ENCODE assay signal across 13 cellular contexts in the genomic region with DNA sequence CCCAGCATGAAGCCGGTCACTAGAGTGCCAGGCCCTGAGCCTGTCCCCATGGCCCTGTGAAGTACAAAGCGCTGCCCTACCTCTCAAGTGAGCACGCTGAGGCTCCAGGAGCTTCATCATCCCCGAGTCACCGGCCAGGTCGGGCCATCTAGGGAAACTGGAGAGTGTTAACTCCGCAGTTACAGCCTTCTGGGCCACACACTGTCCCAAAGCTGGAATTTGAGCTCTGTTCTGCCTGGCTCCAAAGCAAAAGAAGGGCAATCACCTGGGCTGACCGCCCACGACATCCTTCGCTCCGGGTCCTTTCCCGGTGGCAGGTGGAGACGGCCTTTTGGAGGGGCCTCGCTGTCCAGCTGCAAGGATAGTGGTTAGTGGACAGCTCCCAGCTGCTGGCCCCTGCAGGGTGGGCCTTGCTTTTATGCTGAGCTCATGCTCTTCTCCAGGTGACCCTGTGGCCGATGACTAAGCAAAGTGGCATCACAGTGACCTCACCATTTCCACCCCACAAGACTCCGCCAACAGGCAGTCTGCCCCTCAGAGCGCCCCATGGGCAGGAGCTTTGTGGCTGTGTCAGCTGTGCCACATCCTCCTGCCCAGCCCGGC. TPM values are rescaled to one million over a fixed set of nuclear protein-coding genes. Genes with fewer than 3 reads are reported as not detected.
A peak's percentile ranks its signal among the peaks of the same experiment; 100 is the strongest.
DNase-seq lines count a peak whose midpoint lies in the region; ATAC-seq and TF ChIP-seq lines count a peak whose summit lies in the region.
"Had no signal": no experiment of that assay in that cellular context is flagged by ENCODE, and none has a peak within 500 bp of the region (broad histone marks: within the 10 kb centered on the region; RNA-seq: fewer than 3 reads in every experiment).

No MANE protein-coding gene starts in this region.

- DNase-seq in mammary epithelial cell (peak; percentile 30), MCF 10A (ENCODE audit: unreplicated experiment) (no peak), SJCRH30 (peak; percentile 56 to 57), kidney epithelial cell (ENCODE audit: low read depth) (peak; percentile 58), brain microvascular endothelial cell (no peak), T-cell (no peak)
- peak in 1 of 2 donors; percentile 65 for DNase-seq in stimulated activated naive CD8-positive, alpha-beta T cell treated with anti-CD3 and anti-CD28 coated beads, Interleukin-15, amount 100 ng/mL, for 72 hours
- no peak for DNase-seq in effector CD8-positive, alpha-beta T cell (lab: John Stamatoyannopoulos, UW)
- DNase-seq: activated CD4-positive, alpha-beta T cell treated with anti-CD3 and anti-CD28 coated beads, Interleukin-2, amount 50 U/mL, for 4 hours; activated naive CD4-positive, alpha-beta T cell treated with anti-CD3 and anti-CD28 coated beads for 36 hours; caudate nucleus; stimulated activated naive CD4-positive, alpha-beta T cell treated with Interleukin-2 at 50 U/mL for 16 hours had no signal

- H3K27me3 Mint-ChIP-seq in MCF 10A (ENCODE audit: insufficient read depth, unreplicated experiment) (peaks cover 63% of the 10 kb centered on the region), T-cell (peaks cover 0 to 14% of the 10 kb centered on the region in 2 donors)
- H3K27me3 Mint-ChIP-seq in stimulated activated naive CD8-positive, alpha-beta T cell treated with anti-CD3 and anti-CD28 coated beads, Interleukin-15, amount 100 ng/mL, for 72 hours, result peaks cover 8% of the 10 kb centered on the region

- H3K4me2 ChIP-seq in mammary epithelial cell (ENCODE audit: insufficient read depth, low read depth, low read length), result no peak overlapping the region

- H3K36me3 Mint-ChIP-seq in MCF 10A (ENCODE audit: insufficient read depth, unreplicated experiment) (no peaks in the 10 kb centered on the region), T-cell (no peaks in the 10 kb centered on the region)

- H3K9ac ChIP-seq in mammary epithelial cell (ENCODE audit: insufficient read depth, low read length), result no peak overlapping the region

- H3K9me3 ChIP-seq in mammary epithelial cell (replicated peaks; ENCODE audit: insufficient read depth, low read length) (no peaks in the 10 kb centered on the region), SJCRH30 (replicated peaks) (no peaks in the 10 kb centered on the region)

- POLR2A ChIA-PET in MCF 10A (lab: Yijun Ruan, JAX) (no interaction called here), T-cell (lab: Charles Lee) (no interaction called here)

- H3K27ac ChIP-seq in mammary epithelial cell (ENCODE audit: insufficient read depth, low read depth, low read length) (no peak overlapping the region), SJCRH30 (no peak overlapping the region), brain microvascular endothelial cell (no peak overlapping the region)

- H3K4me1 Mint-ChIP-seq in MCF 10A (ENCODE audit: insufficient read depth, unreplicated experiment), result peaks cover 4% of the 10 kb centered on the region
- H3K4me1 Mint-ChIP-seq in stimulated activated naive CD8-positive, alpha-beta T cell treated with anti-CD3 and anti-CD28 coated beads, Interleukin-15, amount 100 ng/mL, for 72 hours, result no peaks in the 10 kb centered on the region
- H3K4me1 Mint-ChIP-seq in T-cell, result peaks cover 0 to 2% (median 0%) of the 10 kb centered on the region in 3 donors

- H3K9me3 Mint-ChIP-seq in MCF 10A (ENCODE audit: unreplicated experiment), result no peaks in the 10 kb centered on the region
- no peaks in the 10 kb centered on the region for H3K9me3 Mint-ChIP-seq in stimulated activated naive CD8-positive, alpha-beta T cell treated with anti-CD3 and anti-CD28 coated beads, Interleukin-15, amount 100 ng/mL, for 72 hours
- no peaks in the 10 kb centered on the region for H3K9me3 Mint-ChIP-seq in T-cell
- H3K9me3 Mint-ChIP-seq: activated naive CD4-positive, alpha-beta T cell treated with anti-CD3 and anti-CD28 coated beads for 36 hours had no signal

- no peak for TF ChIP-seq CTCF in mammary epithelial cell (conservative IDR thresholded peaks at IDR 0.05 in 1 of 2, IDR thresholded peaks at IDR 0.05 in 1 of 2; ENCODE audit: extremely low read depth in 1 of 2, insufficient read depth in 1 of 2, low read depth in 1 of 2, low read length in 2 of 2)
- no peak for TF ChIP-seq CTCF in MCF 10A (IDR thresholded peaks at IDR 0.05; ENCODE audit: unreplicated experiment)
- no peak for TF ChIP-seq CTCF in kidney epithelial cell (IDR thresholded peaks at IDR 0.05; ENCODE audit: insufficient read depth, low read length, poor library complexity, severe bottlenecking)
- no peak for TF ChIP-seq CTCF in brain microvascular endothelial cell (IDR thresholded peaks at IDR 0.05; ENCODE audit: low read depth, low read length, missing control alignments)

- WGBS in mammary epithelial cell (ENCODE audit: low coverage, missing lambda C conversion rate), result 59% methylated on average over 11 of the region's 18 CpGs

- no peak overlapping the region for H3K4me3 ChIP-seq in mammary epithelial cell (replicated peaks in 1 of 3; ENCODE audit: insufficient read depth in 1 of 3, low read depth in 2 of 3, low read length in 3 of 3)
- no peak overlapping the region for H3K4me3 ChIP-seq in SJCRH30
- no peak overlapping the region for H3K4me3 ChIP-seq in kidney epithelial cell (ENCODE audit: low read depth, low read length)
- no peak overlapping the region for H3K4me3 ChIP-seq in brain microvascular endothelial cell (ENCODE audit: low read depth, low read length)

- H3K36me3 ChIP-seq in mammary epithelial cell (ENCODE audit: insufficient read depth, low read length) (no peaks in the 10 kb centered on the region), SJCRH30 (no peaks in the 10 kb centered on the region), kidney epithelial cell (ENCODE audit: control insufficient read depth, insufficient read depth, low read length) (no peaks in the 10 kb centered on the region), brain microvascular endothelial cell (replicated peaks) (no peaks in the 10 kb centered on the region)

- in situ Hi-C loops in mammary epithelial cell (cut with MboI; ENCODE audit: low sequenced_read_pairs in 2 of 2) (no loop called here), brain microvascular endothelial cell (cut with HindIII; ENCODE audit: low pct_ligation_motif_present, low sequenced_read_pairs) (no loop called here)

- CTCF ChIA-PET in mammary epithelial cell (lab: Charles Lee; ENCODE audit: low non-redundant PET), result no interaction called here
- CTCF ChIA-PET in MCF 10A (lab: Yijun Ruan, JAX), result interaction anchor here (1.9 kb wide), 1 partner anchor 35 kb away, joined by 7 read pairs; no protein-coding TSS in a partner anchor
- CTCF ChIA-PET in T-cell (lab: Charles Lee), result no interaction called here

- no peaks in the 10 kb centered on the region for H4K20me1 ChIP-seq in mammary epithelial cell (ENCODE audit: insufficient read depth, low read length)

- BruUV-seq in mammary epithelial cell (replicated peaks; lab: Mats Ljungman, UMichigan) (no TSS peak), MCF 10A (replicated peaks; lab: Mats Ljungman, UMichigan) (no TSS peak)

- intact Hi-C loops in mammary epithelial cell (cut with micrococcal nuclease) (no loop called here), MCF 10A (cut with micrococcal nuclease) (no loop called here)

- H3K4me1 ChIP-seq in mammary epithelial cell (ENCODE audit: insufficient read depth, low read length) (no peaks in the 10 kb centered on the region), SJCRH30 (peaks cover 25% of the 10 kb centered on the region)

- dilution Hi-C loops in mammary epithelial cell (cut with HindIII; ENCODE audit: low sequenced_read_pairs), result loop anchor here (5.0 kb wide), 1 partner anchor 53 kb away; no protein-coding TSS in a partner anchor

- no peaks in the 10 kb centered on the region for H3K27me3 ChIP-seq in mammary epithelial cell (ENCODE audit: insufficient read depth, low read length)
- H3K27me3 ChIP-seq in SJCRH30, result no peaks in the 10 kb centered on the region
- peaks cover 7% of the 10 kb centered on the region for H3K27me3 ChIP-seq in kidney epithelial cell (ENCODE audit: control insufficient read depth, insufficient read depth, low read length)
- peaks cover 2% of the 10 kb centered on the region for H3K27me3 ChIP-seq in brain microvascular endothelial cell (replicated peaks)

- peak; percentile 87 for ATAC-seq in stimulated activated naive CD8-positive, alpha-beta T cell treated with anti-CD3 and anti-CD28 coated beads, Interleukin-15, amount 100 ng/mL, for 72 hours
- no peak for ATAC-seq in T-cell (replicated peaks in 1 of 4)

- H3K4me3 Mint-ChIP-seq in MCF 10A (ENCODE audit: unreplicated experiment), result no peak overlapping the region
- H3K4me3 Mint-ChIP-seq in stimulated activated naive CD8-positive, alpha-beta T cell treated with anti-CD3 and anti-CD28 coated beads, Interleukin-15, amount 100 ng/mL, for 72 hours, result no peak overlapping the region
- H3K4me3 Mint-ChIP-seq in T-cell, result no peak overlapping the region
- H3K4me3 Mint-ChIP-seq: activated naive CD4-positive, alpha-beta T cell treated with anti-CD3 and anti-CD28 coated beads for 36 hours had no signal

- H3K27ac Mint-ChIP-seq in MCF 10A (ENCODE audit: low read depth, unreplicated experiment) (no peak overlapping the region), T-cell (no peak overlapping the region)
- H3K27ac Mint-ChIP-seq in stimulated activated naive CD8-positive, alpha-beta T cell treated with anti-CD3 and anti-CD28 coated beads, Interleukin-15, amount 100 ng/mL, for 72 hours, result no peak overlapping the region
- H3K27ac Mint-ChIP-seq: activated naive CD4-positive, alpha-beta T cell treated with anti-CD3 and anti-CD28 coated beads for 36 hours; progenitor cell of endocrine pancreas had no signal

- no peak overlapping the region for H2AFZ ChIP-seq in mammary epithelial cell (ENCODE audit: low read depth, low read length)

- no peaks in the 10 kb centered on the region for H3K79me2 ChIP-seq in mammary epithelial cell (ENCODE audit: insufficient read depth, low read length)

RNA-seq across cellular contexts. Expression of gene MUC4, which starts 3.5 kb away (rescaled TPM):
- total RNA-seq in mammary epithelial cell (not detected), MCF 10A (2022) (not detected in 2 replicates), kidney epithelial cell (6.9 and 10.4 TPM in 2 replicates), T-cell (under 1 TPM in 4 of 5 donors, not detected in 1; 0.03 to 0.16 (median 0.05) TPM)
- not detected for polyA plus RNA-seq in mammary epithelial cell
- polyA minus RNA-seq in mammary epithelial cell, result not detected
- total RNA-seq in SJCRH30 (2014; rRNA removed; shearing (Covaris generic)), result 1.1 and 1.5 TPM in 2 replicates

Comparison
In these comparisons a context has a peak if more than half of its experiments do, and no peak if none do; other contexts are left out.
1. DNase-seq: peak in mammary epithelial cell (single experiment), SJCRH30 (2 of 2) and kidney epithelial cell (single experiment); none in MCF 10A (single experiment), effector CD8-positive, alpha-beta T cell (single experiment), brain microvascular endothelial cell (single experiment) and T-cell (0 of 34).